10 cellular contexts compared by ENCODE assay signal in genomic region chr2:136235451-136236418, GRCh38.
DNase-seq lines count a peak whose midpoint lies in the region; ATAC-seq lines count a peak whose summit lies in the region.
"Had no signal": no experiment of that assay in that cellular context is flagged by ENCODE, and none has a peak within 500 bp of the region (broad histone marks: within the 10 kb centered on the region; RNA-seq: fewer than 3 reads in every experiment).

No MANE protein-coding gene starts in this region.

- no peak overlapping the region for H3K4me3 Mint-ChIP-seq in central memory CD8-positive, alpha-beta T cell
- no peak overlapping the region for H3K4me3 Mint-ChIP-seq in activated CD4-positive, alpha-beta T cell treated with anti-CD3 and anti-CD28 coated beads, Interleukin-2, amount 10 ng/mL, durations not matched to agents 24 days and 14 days

- no peaks in the 10 kb centered on the region for H3K79me1 ChIP-seq in mesendoderm (ENCODE audit: low read length)

- no peak overlapping the region for H2BK15ac ChIP-seq in mesendoderm (replicated peaks; ENCODE audit: low read depth)

- H3K36me3 Mint-ChIP-seq in central memory CD8-positive, alpha-beta T cell (ENCODE audit: insufficient read depth): peaks cover 9% of the 10 kb centered on the region
- H3K36me3 Mint-ChIP-seq in activated CD4-positive, alpha-beta T cell treated with anti-CD3 and anti-CD28 coated beads, Interleukin-2, amount 10 ng/mL, durations not matched to agents 24 days and 14 days (ENCODE audit: low read depth): peaks cover 2% of the 10 kb centered on the region

- H3K4me3 ChIP-seq in NT2/D1 (ENCODE audit: insufficient read length, low read depth) (no peak overlapping the region), mesendoderm (ENCODE audit: low read length) (no peak overlapping the region)
- H3K4me3 ChIP-seq: prostate gland had no signal

- no peaks in the 10 kb centered on the region for H3K27me3 ChIP-seq in NT2/D1 (ENCODE audit: insufficient read depth, insufficient read length)
- no peaks in the 10 kb centered on the region for H3K27me3 ChIP-seq in mesendoderm (ENCODE audit: insufficient read depth, low read length, poor library complexity)

- no peaks in the 10 kb centered on the region for H3K79me2 ChIP-seq in mesendoderm (ENCODE audit: control insufficient read depth, insufficient read depth, low read length)

- DNase-seq in EL: peak; percentile 65
- peak; percentile 33 for DNase-seq in NT2/D1 (ENCODE audit: low read depth, low spot score)
- no peak for DNase-seq in central memory CD8-positive, alpha-beta T cell (ENCODE audit: low spot score in 2 of 2)
- DNase-seq in mesendoderm: peak; percentile 75
- no peak for DNase-seq in DMS153 (lab: John Stamatoyannopoulos, UW)
- no peak for DNase-seq in amygdala (lab: John Stamatoyannopoulos, UW)
- DNase-seq in activated CD4-positive, alpha-beta T cell treated with anti-CD3 and anti-CD28 coated beads, Interleukin-2, amount 10 ng/mL, durations not matched to agents 24 days and 14 days: no peak
- DNase-seq: DMS79 treated with DMSO at 0.1 percent for 48 hours had no signal

- H3K9me3 ChIP-seq in NT2/D1 (ENCODE audit: insufficient read depth, low read length): no peaks in the 10 kb centered on the region
- H3K9me3 ChIP-seq: prostate gland had no signal

- no peak overlapping the region for H3K27ac ChIP-seq in mesendoderm (ENCODE audit: low read depth, low read length)
- H3K27ac ChIP-seq: prostate gland had no signal

- H3K36me3 ChIP-seq in NT2/D1 (ENCODE audit: insufficient read depth, insufficient read length, low read length): no peaks in the 10 kb centered on the region
- no peaks in the 10 kb centered on the region for H3K36me3 ChIP-seq in mesendoderm (ENCODE audit: control insufficient read depth, insufficient read depth, low read length)
- H3K36me3 ChIP-seq: prostate gland had no signal

- H3K9ac ChIP-seq in NT2/D1 (ENCODE audit: insufficient read length, low read depth) (no peak overlapping the region), mesendoderm (ENCODE audit: low read length) (no peak overlapping the region)

- no peak overlapping the region for H3K18ac ChIP-seq in mesendoderm (ENCODE audit: low read length)

- H3K23ac ChIP-seq in mesendoderm (ENCODE audit: low read length): no peak overlapping the region

- intact Hi-C loops in activated CD4-positive, alpha-beta T cell treated with anti-CD3 and anti-CD28 coated beads, Interleukin-2, amount 10 ng/mL, durations not matched to agents 24 days and 14 days (cut with micrococcal nuclease): loop anchor here (5.0 to 10.0 kb wide), 2 partner anchors 47 to 421 kb away; no protein-coding TSS in a partner anchor

- H3K4me1 Mint-ChIP-seq in central memory CD8-positive, alpha-beta T cell: peaks cover 33% of the 10 kb centered on the region
- peaks cover 32% of the 10 kb centered on the region for H3K4me1 Mint-ChIP-seq in activated CD4-positive, alpha-beta T cell treated with anti-CD3 and anti-CD28 coated beads, Interleukin-2, amount 10 ng/mL, durations not matched to agents 24 days and 14 days

- no peak overlapping the region for H3K56ac ChIP-seq in mesendoderm (ENCODE audit: low read length)

- peak overlapping the region; percentile 31 for H3K27ac Mint-ChIP-seq in central memory CD8-positive, alpha-beta T cell (ENCODE audit: low read depth)
- H3K27ac Mint-ChIP-seq in activated CD4-positive, alpha-beta T cell treated with anti-CD3 and anti-CD28 coated beads, Interleukin-2, amount 10 ng/mL, durations not matched to agents 24 days and 14 days: no peak overlapping the region

- WGBS in mesendoderm (ENCODE audit: extremely low coverage, insufficient coverage, low lambda C conversion rate): no CpG with 5 or more reads among the region's 9 CpGs

- H3K27me3 Mint-ChIP-seq in central memory CD8-positive, alpha-beta T cell: no peaks in the 10 kb centered on the region
- H3K27me3 Mint-ChIP-seq in activated CD4-positive, alpha-beta T cell treated with anti-CD3 and anti-CD28 coated beads, Interleukin-2, amount 10 ng/mL, durations not matched to agents 24 days and 14 days: peaks cover 12% of the 10 kb centered on the region

- H2BK120ac ChIP-seq in mesendoderm (ENCODE audit: low read depth, low read length): no peak overlapping the region

- no peak overlapping the region for H3K4me2 ChIP-seq in mesendoderm (ENCODE audit: low read length)

- no peak overlapping the region for H3K4ac ChIP-seq in mesendoderm (ENCODE audit: low read depth, low read length)

- H3K4me1 ChIP-seq in NT2/D1 (ENCODE audit: insufficient read depth, insufficient read length) (no peaks in the 10 kb centered on the region), mesendoderm (ENCODE audit: control insufficient read depth, low read depth, low read length) (peaks cover 9% of the 10 kb centered on the region)
- H3K4me1 ChIP-seq: prostate gland had no signal

- no peak overlapping the region for H4K5ac ChIP-seq in mesendoderm (ENCODE audit: low read length)

- no peak overlapping the region for H2AK5ac ChIP-seq in mesendoderm (ENCODE audit: low read length)

- H4K8ac ChIP-seq in mesendoderm (ENCODE audit: low read depth, low read length): no peak overlapping the region

- no peak overlapping the region for H2BK5ac ChIP-seq in mesendoderm (ENCODE audit: low read length)

- ATAC-seq in central memory CD8-positive, alpha-beta T cell (replicated peaks; ENCODE audit: extremely low read depth, poor library complexity, severe bottlenecking): no peak
- no peak for ATAC-seq in GM21619 (IDR thresholded peaks at IDR 0.05; ENCODE audit: unreplicated experiment)

- no peaks in the 10 kb centered on the region for H3K9me3 Mint-ChIP-seq in central memory CD8-positive, alpha-beta T cell
- peaks cover 7% of the 10 kb centered on the region for H3K9me3 Mint-ChIP-seq in activated CD4-positive, alpha-beta T cell treated with anti-CD3 and anti-CD28 coated beads, Interleukin-2, amount 10 ng/mL, durations not matched to agents 24 days and 14 days

Comparison
In these comparisons a context has a peak if more than half of its experiments do, and no peak if none do; other contexts are left out.
1. DNase-seq: peak in EL (single experiment), NT2/D1 (single experiment) and mesendoderm (single experiment); none in central memory CD8-positive, alpha-beta T cell (0 of 2), DMS153 (single experiment), amygdala (0 of 56) and activated CD4-positive, alpha-beta T cell treated with anti-CD3 and anti-CD28 coated beads, Interleukin-2, amount 10 ng/mL, durations not matched to agents 24 days and 14 days (single experiment).